ENCODE assay signal across 13 cellular contexts in the genomic region with DNA sequence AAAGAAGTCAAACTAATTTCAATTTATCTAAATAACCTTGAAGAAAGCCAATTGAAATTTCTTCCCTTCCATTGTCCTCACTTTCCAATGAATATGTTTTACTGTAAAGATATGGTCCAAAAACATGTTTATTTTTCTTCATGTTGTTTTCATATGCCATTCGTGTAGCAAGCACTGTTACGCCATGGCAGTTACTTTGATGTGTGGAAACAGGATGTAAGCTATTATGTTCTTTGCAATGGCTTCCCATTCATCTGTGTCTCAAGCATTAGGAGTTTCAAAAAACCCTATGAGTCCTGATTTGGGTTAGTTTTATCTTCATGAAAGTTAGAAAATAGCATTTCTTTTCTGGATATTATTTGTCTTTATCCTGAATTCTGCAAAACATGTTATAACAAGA.
"Had no signal": no experiment of that assay in that cellular context is flagged by ENCODE, and none has a peak within 500 bp of the region (broad histone marks: within the 10 kb centered on the region; RNA-seq: fewer than 3 reads in every experiment).

No MANE protein-coding gene starts in this region.

- H3K27ac ChIP-seq: ascending aorta, dorsolateral prefrontal cortex, esophagus muscularis mucosa, testis, upper lobe of right lung, WERI-Rb-1 had no signal

- H3K36me3 ChIP-seq: ascending aorta, esophagus muscularis mucosa, left lung, upper lobe of right lung, WERI-Rb-1 had no signal

- H3K4me3 ChIP-seq: ascending aorta, dorsolateral prefrontal cortex, esophagus muscularis mucosa, left lung, testis, upper lobe of right lung had no signal

- DNase-seq: activated CD4-positive, alpha-beta T cell treated with anti-CD3 and anti-CD28 coated beads for 48 hours; activated naive CD4-positive, alpha-beta T cell treated with Interleukin-2 at 50 U/mL for 16 hours; activated naive CD8-positive, alpha-beta T cell treated with anti-CD3 and anti-CD28 coated beads, Interleukin-2, amount 50 U/mL, for 24 hours; dorsolateral prefrontal cortex; left lung; mesenchymal stem cell; stimulated activated CD4-positive, alpha-beta T cell treated with anti-CD3 and anti-CD28 coated beads, Interleukin-4, amount 100 ng/mL, for 1 hour; stimulated activated naive CD8-positive, alpha-beta T cell treated with anti-CD3 and anti-CD28 coated beads, Interleukin-15, amount 100 ng/mL, for 72 hours; testis; upper lobe of right lung; WERI-Rb-1 had no signal

- H3K27me3 ChIP-seq: ascending aorta, esophagus muscularis mucosa, left lung, testis, upper lobe of right lung had no signal

- H3K4me1 ChIP-seq: ascending aorta, esophagus muscularis mucosa, testis, upper lobe of right lung had no signal

- H3K9me3 ChIP-seq: ascending aorta, esophagus muscularis mucosa, left lung, testis, upper lobe of right lung had no signal
